In the genomic region with DNA sequence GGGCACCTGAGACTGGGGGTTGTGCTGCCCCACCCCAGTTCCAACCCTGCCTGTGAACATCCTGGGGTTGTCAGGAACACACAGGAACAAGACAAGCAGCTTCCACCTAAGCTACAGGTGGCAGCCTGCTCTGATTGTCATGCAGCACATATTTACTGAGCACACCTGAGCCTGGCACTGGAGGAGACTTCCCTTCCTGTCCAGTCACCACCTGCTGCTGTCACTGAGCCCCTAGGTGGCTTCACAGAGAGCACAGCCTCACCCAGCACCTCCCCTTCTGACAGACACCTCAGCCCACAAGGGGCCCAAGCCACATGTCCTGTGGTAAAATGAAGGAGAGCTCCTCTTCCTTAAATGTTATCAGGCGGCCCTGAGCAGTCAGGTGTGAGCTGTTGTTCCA, we compare ENCODE assay signal across 7 cellular contexts.
A peak's percentile ranks its signal among the peaks of the same experiment; 100 is the strongest.
DNase-seq lines count a peak whose midpoint lies in the region; ATAC-seq, FAIRE-seq and TF ChIP-seq lines count a peak whose summit lies in the region.
"Not testable (repeated sequence)": the region's sequence is repeated elsewhere in the genome, so short reads cannot be mapped to it uniquely, and the experiment has no call there.

No MANE protein-coding gene starts in this region.

- not testable (repeated sequence) for H3K23ac ChIP-seq in mesenchymal stem cell (ENCODE audit: low read length in 2 of 2)

- H4K20me1 ChIP-seq in GM12878 (ENCODE audit: control insufficient read depth, insufficient read depth), result not testable (repeated sequence)

- TF ChIP-seq RAD21 in GM12878 (IDR thresholded peaks at IDR 0.05; ENCODE audit: insufficient read depth, low read depth, low read length), result not testable (repeated sequence)

- CTCF ChIA-PET in GM12878 (lab: Yijun Ruan, JAX), result interaction anchor here (0.6 to 11.7 kb wide), 14 partner anchors 10 to 319 kb away, joined by 3 to 146 read pairs (median 6); no protein-coding TSS in a partner anchor

- H2BK120ac ChIP-seq in mesenchymal stem cell (ENCODE audit: low read depth, low read length), result not testable (repeated sequence)

- H3K9ac ChIP-seq in GM12878 (ENCODE audit: control insufficient read depth, insufficient read depth, low read length); mesenchymal stem cell (ENCODE audit: low read length): not testable (repeated sequence)

- TF ChIP-seq EP300 in GM12878 (IDR thresholded peaks at IDR 0.05; ENCODE audit: borderline replicate concordance in 1 of 2, control insufficient read depth in 1 of 2, low read depth in 2 of 2, low read length in 2 of 2), result not testable (repeated sequence)

- H3K4ac ChIP-seq in mesenchymal stem cell (ENCODE audit: low read depth in 1 of 2, low read length in 2 of 2), result not testable (repeated sequence)

- H2BK15ac ChIP-seq in mesenchymal stem cell (ENCODE audit: low read depth, poor library complexity, severe bottlenecking), result not testable (repeated sequence)

- not testable (repeated sequence) for H2BK12ac ChIP-seq in mesenchymal stem cell (ENCODE audit: low read length in 2 of 2)

- WGBS in GM12878 (ENCODE audit: insufficient coverage, insufficient replicate concordance, low lambda C conversion rate, missing lambda C conversion rate), result 0% methylated on average over 1 of the region's 1 CpG
- 75% methylated on average over 1 of the region's 1 CpG for WGBS in mesenchymal stem cell

- not testable (repeated sequence) for H3K4me1 ChIP-seq in GM12878 (ENCODE audit: control insufficient read depth, insufficient read depth, low read length); mesenchymal stem cell (ENCODE audit: control insufficient read depth, insufficient read depth, low read depth, low read length)

- not testable (repeated sequence) for H3K79me1 ChIP-seq in mesenchymal stem cell (replicated peaks; ENCODE audit: low read length, poor library complexity, severe bottlenecking)

- H3K4me2 ChIP-seq in GM12878 (ENCODE audit: control insufficient read depth, insufficient read depth); mesenchymal stem cell (ENCODE audit: low read length, poor library complexity, severe bottlenecking): not testable (repeated sequence)

- FAIRE-seq in GM12878 (lab: Jason Lieb, UNC), result not testable (repeated sequence)

- not testable (repeated sequence) for H4K8ac ChIP-seq in mesenchymal stem cell (ENCODE audit: low read length)

- not testable (repeated sequence) for H3K9me3 ChIP-seq in GM12878 (replicated peaks; ENCODE audit: control insufficient read depth, insufficient read depth, low read length); mesenchymal stem cell (ENCODE audit: control insufficient read depth, low read length)

- ATAC-seq in GM12878, result peak; percentile 23; the same call in 1 of the 3 replicates
- peak; percentile 25 for ATAC-seq in stimulated activated naive CD8-positive, alpha-beta T cell treated with anti-CD3 and anti-CD28 coated beads, Interleukin-15, Interleukin-2, amounts not matched to agents 100 U/mL and 50 U/mL, for 24 hours

- TF ChIP-seq CTCF in GM12878 (IDR thresholded peaks at IDR 0.05 in 2 of 3, conservative IDR thresholded peaks at IDR 0.05 in 1 of 3; ENCODE audit: control insufficient read depth in 2 of 3, extremely low read depth in 1 of 3, insufficient read depth in 1 of 3, low read depth in 3 of 3, low read length in 3 of 3), result not testable (repeated sequence)

- RAD21 ChIA-PET in GM12878 (lab: Charles Lee; ENCODE audit: unreplicated experiment), result interaction anchor here (0.8 to 4.9 kb wide), 11 partner anchors 17 to 396 kb away, joined by 3 to 52 read pairs (median 3); no protein-coding TSS in a partner anchor

- not testable (repeated sequence) for H3K36me3 ChIP-seq in GM12878 (ENCODE audit: control insufficient read depth in 2 of 2, insufficient read depth in 2 of 2, low read length in 1 of 2); mesenchymal stem cell (ENCODE audit: control insufficient read depth in 1 of 2, insufficient read depth in 2 of 2, low read depth in 1 of 2, low read length in 2 of 2)

- H3K18ac ChIP-seq in mesenchymal stem cell (ENCODE audit: low read depth in 1 of 2, low read length in 2 of 2), result not testable (repeated sequence)

- peak; percentile 8 for DNase-seq in COR-L47 (lab: John Stamatoyannopoulos, UW)
- peak; percentile 28 for DNase-seq in KBM-7
- peak; percentile 78 for DNase-seq in NCI-H510A treated with DMSO at 0.1 percent for 48 hours (lab: John Stamatoyannopoulos, UW)
- peak; percentile 74 for DNase-seq in RPMI8226
- not testable (repeated sequence) for DNase-seq in GM12878 (ENCODE audit: low read depth, low spot score); mesenchymal stem cell; stimulated activated naive CD8-positive, alpha-beta T cell treated with anti-CD3 and anti-CD28 coated beads, Interleukin-15, Interleukin-2, amounts not matched to agents 100 U/mL and 50 U/mL, for 24 hours

- H2AFZ ChIP-seq in GM12878 (ENCODE audit: control insufficient read depth, low read depth, low read length); mesenchymal stem cell (ENCODE audit: low read depth, low read length): not testable (repeated sequence)

- not testable (repeated sequence) for H3K79me2 ChIP-seq in GM12878 (ENCODE audit: control insufficient read depth, insufficient read depth, low read length)

- not testable (repeated sequence) for H3K4me3 ChIP-seq in GM12878; mesenchymal stem cell (ENCODE audit: insufficient read depth in 1 of 2, low read depth in 1 of 2, low read length in 2 of 2)

- H2BK5ac ChIP-seq in mesenchymal stem cell (ENCODE audit: low read depth, low read length, poor library complexity, severe bottlenecking), result not testable (repeated sequence)

- H3K27me3 ChIP-seq in GM12878 (replicated peaks in 1 of 2; ENCODE audit: control insufficient read depth in 2 of 2, insufficient read depth in 2 of 2, low read length in 1 of 2), result not testable (repeated sequence)
- H3K27me3 ChIP-seq in mesenchymal stem cell (ENCODE audit: control insufficient read depth in 1 of 2, insufficient read depth in 1 of 2, low read length in 2 of 2), result peaks cover 0 to 12% of the 10 kb centered on the region in 2 experiments

- not testable (repeated sequence) for BruUV-seq in GM12878 (replicated peaks; lab: Mats Ljungman, UMichigan)

- POLR2A ChIA-PET in GM12878 (lab: Charles Lee), result interaction anchor here (1.1 kb wide), 1 partner anchor 16 kb away, joined by 4 read pairs; no protein-coding TSS in a partner anchor

- SMC1A ChIA-PET in GM12878 (lab: Charles Lee; ENCODE audit: uncharacterized antibody, unreplicated experiment), result interaction anchor here (0.9 to 9.7 kb wide), 15 partner anchors 8 to 313 kb away, joined by 3 to 103 read pairs (median 3); no protein-coding TSS in a partner anchor

- not testable (repeated sequence) for H3K27ac ChIP-seq in GM12878 (ENCODE audit: control insufficient read depth, insufficient read depth); mesenchymal stem cell (ENCODE audit: low read length, poor library complexity, severe bottlenecking)

- peak overlapping the region; percentile 21 for H4K91ac ChIP-seq in mesenchymal stem cell (ENCODE audit: low read length)

- TF ChIP-seq POLR2A in GM12878 (IDR thresholded peaks at IDR 0.05; ENCODE audit: low read depth, low read length), result not testable (repeated sequence)

- H2AK5ac ChIP-seq in mesenchymal stem cell (ENCODE audit: low read length, severe bottlenecking), result not testable (repeated sequence)

- intact Hi-C loops in GM12878 (cut with micrococcal nuclease; ENCODE audit: unreplicated experiment), result not testable (repeated sequence)

- H3K14ac ChIP-seq in mesenchymal stem cell (ENCODE audit: low read length in 2 of 2), result not testable (repeated sequence)

- in situ Hi-C loops in KBM-7 (cut with MboI; ENCODE audit: low pct_unique_long_range_greater_than_20kb, low sequenced_read_pairs), result loop anchor here (10.0 kb wide), 1 partner anchor 112 kb away; no protein-coding TSS in a partner anchor
- in situ Hi-C loops in GM12878 (cut with MboI), result not testable (repeated sequence)
